Comparison of ENCODE assay signal across 9 cellular contexts in the genomic region with DNA sequence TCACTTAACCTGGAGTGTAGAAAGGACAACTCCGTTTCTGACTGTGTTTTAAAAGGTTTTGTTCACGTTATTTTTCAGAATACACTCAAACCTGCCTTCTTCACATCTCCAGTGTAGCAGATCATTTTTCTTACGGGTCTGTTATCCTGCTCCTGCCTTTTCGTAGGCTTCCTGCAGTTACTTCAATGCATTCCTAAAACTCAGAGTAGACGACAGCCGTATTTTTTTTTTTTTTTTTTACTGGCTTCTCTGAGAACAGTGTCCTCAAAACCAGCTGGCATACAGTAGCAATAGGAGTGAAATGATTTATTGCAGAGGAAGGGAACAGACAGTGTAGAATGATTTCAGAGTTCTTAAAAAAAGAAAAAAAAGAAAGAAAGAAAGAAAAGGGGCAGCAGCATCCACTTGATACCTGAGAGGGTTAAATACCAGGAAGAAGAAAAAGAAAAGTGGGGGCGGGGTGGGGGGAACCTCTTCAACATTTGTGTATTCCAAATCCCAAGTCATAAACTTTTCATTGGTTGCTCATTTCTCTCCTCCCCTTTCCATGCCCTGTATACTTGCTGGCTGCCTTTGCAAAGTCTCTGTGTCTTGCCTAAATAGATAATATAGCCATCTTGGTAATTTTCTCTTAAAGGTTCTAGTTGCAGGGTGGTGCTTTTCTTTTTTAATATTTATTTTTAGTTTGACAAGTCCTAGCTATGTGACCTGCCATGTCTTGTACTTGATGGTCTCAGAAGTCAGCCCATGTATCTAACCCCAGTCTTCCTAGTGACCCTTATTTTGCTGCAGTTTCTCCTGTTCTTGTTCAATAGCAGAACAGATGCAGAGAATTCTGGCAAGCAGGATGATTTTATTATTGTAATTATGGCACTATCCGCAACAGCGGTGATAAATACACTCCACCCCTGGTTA. TPM values are rescaled to one million over a fixed set of nuclear protein-coding genes. Genes with fewer than 3 reads are reported as not detected.
DNase-seq lines count a peak whose midpoint lies in the region; ATAC-seq, FAIRE-seq and TF ChIP-seq lines count a peak whose summit lies in the region.
"Had no signal": no experiment of that assay in that cellular context is flagged by ENCODE, and none has a peak within 500 bp of the region (broad histone marks: within the 10 kb centered on the region; RNA-seq: fewer than 3 reads in every experiment).

No MANE protein-coding gene starts in this region.

- H3K4me1 ChIP-seq in psoas muscle = peaks cover 38% of the 10 kb centered on the region

- peak; percentile 85 for DNase-seq in EH (ENCODE audit: low read depth)
- peak; percentile 83 for DNase-seq in RCC 7860 (ENCODE audit: low spot score)
- peak; percentile 85 for DNase-seq in fibroblast of the aortic adventitia (ENCODE audit: low read depth)
- DNase-seq in psoas muscle = no peak
- DNase-seq in stimulated activated CD4-positive, alpha-beta T cell treated with anti-CD3 and anti-CD28 coated beads, Interleukin-4, amount 100 ng/mL, for 1 hour = no peak
- no peak for DNase-seq in COLO668 (lab: John Stamatoyannopoulos, UW; ENCODE audit: unreplicated experiment)
- DNase-seq: effector CD4-positive, alpha-beta T cell had no signal

- intact Hi-C loops in psoas muscle (cut with DNase I) = loop anchor here (2.0 to 10.0 kb wide), 5 partner anchors 89 to 827 kb away; a partner anchor contains a TSS

- H3K4me3 ChIP-seq in fibroblast of the aortic adventitia (ENCODE audit: low read depth, low read length) (peak overlapping the region; percentile 82), psoas muscle (peak overlapping the region; percentile 73)

- peak; percentile 80 for FAIRE-seq in RCC 7860 (lab: Jason Lieb, UNC)

- WGBS in psoas muscle, 3 donors = 1 to 7% (median 4%) methylated on average over 9 of the region's 9 CpGs

- TF ChIP-seq CTCF in fibroblast of the aortic adventitia (IDR thresholded peaks at IDR 0.05; ENCODE audit: insufficient read depth, low read length) = no peak
- no peak for TF ChIP-seq CTCF in psoas muscle (IDR thresholded peaks at IDR 0.05)

- H3K36me3 ChIP-seq in psoas muscle (ENCODE audit: insufficient read depth in 1 of 2, low read depth in 1 of 2) = no peaks in the 10 kb centered on the region

- H3K9me3 ChIP-seq in psoas muscle = no peaks in the 10 kb centered on the region

- peak overlapping the region; percentile 89 for H3K27ac ChIP-seq in psoas muscle

- H3K27me3 ChIP-seq in psoas muscle (ENCODE audit: insufficient read depth in 3 of 3, low read length in 2 of 3) = no peaks in the 10 kb centered on the region

- ATAC-seq in psoas muscle (peak in 2 of 4 donors; percentile 18 to 27), HG03025 (IDR thresholded peaks at IDR 0.05; ENCODE audit: low FRiP score, unreplicated experiment) (no peak), GM18873 (IDR thresholded peaks at IDR 0.05; ENCODE audit: low FRiP score, unreplicated experiment) (no peak)

RNA-seq across cellular contexts. Expression of a gene that starts 2.8 kb away (rescaled TPM):
- total RNA-seq in fibroblast of the aortic adventitia (ENCODE audit: low replicate concordance) = 0.82 and 13.5 TPM in 2 replicates
- total RNA-seq in psoas muscle = 10 to 100 TPM in 2 of 4 donors, 1 to 10 TPM in 2; 5.1 to 35.4 (median 15.4) TPM
- 1 to 10 TPM in 2 of 3 donors, under 1 TPM in 1; 0.43 to 4.9 (median 1.9) TPM for polyA plus RNA-seq in psoas muscle

Comparison
In these comparisons a context has a peak if more than half of its experiments do, and no peak if none do; other contexts are left out.
1. DNase-seq: peak in EH (single experiment), RCC 7860 (single experiment) and fibroblast of the aortic adventitia (single experiment); none in psoas muscle (0 of 2), stimulated activated CD4-positive, alpha-beta T cell treated with anti-CD3 and anti-CD28 coated beads, Interleukin-4, amount 100 ng/mL, for 1 hour (single experiment) and COLO668 (single experiment).